ENCODE assay signal across 13 cellular contexts in the genomic region with DNA sequence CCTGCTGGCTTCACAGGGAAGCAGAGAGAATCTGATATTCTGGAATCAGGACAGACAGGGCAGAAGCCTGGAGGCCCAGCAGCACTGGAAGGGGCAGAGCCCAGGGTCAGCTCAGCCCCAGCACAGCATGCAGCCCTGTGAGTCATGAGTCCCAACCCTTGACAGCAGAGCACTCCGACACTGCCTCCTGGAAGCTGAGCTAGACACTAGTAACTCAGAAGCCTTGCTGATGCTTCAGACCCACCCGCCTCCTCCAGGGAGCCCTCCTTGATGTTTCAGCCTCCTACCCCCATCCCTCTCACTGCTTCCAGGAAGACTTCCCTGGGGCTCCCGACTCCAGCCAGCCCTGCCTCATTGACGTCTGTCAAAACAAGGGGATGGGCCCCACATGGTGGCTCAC. TPM values are rescaled to one million over a fixed set of nuclear protein-coding genes. Genes with fewer than 3 reads are reported as not detected.
DNase-seq lines count a peak whose midpoint lies in the region; ATAC-seq, FAIRE-seq and TF ChIP-seq lines count a peak whose summit lies in the region.
"Had no signal": no experiment of that assay in that cellular context is flagged by ENCODE, and none has a peak within 500 bp of the region (broad histone marks: within the 10 kb centered on the region; RNA-seq: fewer than 3 reads in every experiment).

No MANE protein-coding gene starts in this region.

- H3K79me2 ChIP-seq in H9 (ENCODE audit: insufficient read depth, low read length) (no peaks in the 10 kb centered on the region), PC-3 (ENCODE audit: low read length) (peaks cover 37% of the 10 kb centered on the region)

- TF ChIP-seq EP300 in A549 (IDR thresholded peaks at IDR 0.05): no peak

- no peaks in the 10 kb centered on the region for H3K79me1 ChIP-seq in H9 (ENCODE audit: insufficient read depth, low read depth, low read length, poor library complexity, severe bottlenecking)

- TF ChIP-seq POLR2A in A549 (IDR thresholded peaks at IDR 0.05; ENCODE audit: low read length): no peak
- TF ChIP-seq POLR2A in adrenal gland (IDR thresholded peaks at IDR 0.05): no peak

- 0 out of 2 replicates have a peak, but pooled peaks cover 2% of the 10 kb centered on the region for H3K27me3 Mint-ChIP-seq in H9 (ENCODE audit: low read depth)

- intact Hi-C loops in adrenal gland (cut with DNase I) (no loop called here), left colon (cut with DNase I, micrococcal nuclease) (no loop called here), PC-3 (cut with micrococcal nuclease) (no loop called here)

- no peaks in the 10 kb centered on the region for H3K9me2 ChIP-seq in PC-3 (replicated peaks; ENCODE audit: low read length)

- TF ChIP-seq CTCF in A549 (IDR thresholded peaks at IDR 0.05): no peak
- TF ChIP-seq CTCF in H9 (conservative IDR thresholded peaks at IDR 0.05): no peak
- no peak for TF ChIP-seq CTCF in adrenal gland (IDR thresholded peaks at IDR 0.05)
- no peak for TF ChIP-seq CTCF in PC-3 (conservative IDR thresholded peaks at IDR 0.05; ENCODE audit: low read depth, low read length)

- peaks cover 0 to 7% (median 1%) of the 10 kb centered on the region in 3 experiments; a peak in 4 of 7 replicates for H3K36me3 Mint-ChIP-seq in H9 (ENCODE audit: insufficient read depth in 1 of 3, low read depth in 3 of 3)

- H3T11ph ChIP-seq in H9 (ENCODE audit: low read length): no peak overlapping the region

- H2BK20ac ChIP-seq in H9 (ENCODE audit: low read depth, low read length, poor library complexity, severe bottlenecking): no peak overlapping the region

- H3K9ac ChIP-seq in H9 (ENCODE audit: extremely low read depth, insufficient read length, low read length) (no peak overlapping the region), PC-3 (ENCODE audit: low read length) (no peak overlapping the region)

- 41% methylated on average over 4 of the region's 4 CpGs for WGBS in A549 (ENCODE audit: missing lambda C conversion rate)
- no CpG with 5 or more reads among the region's 4 CpGs for WGBS in H9 (ENCODE audit: extremely low coverage, insufficient read length, low lambda C conversion rate)
- 51 to 79% (median 59%) methylated on average over 2 to 4 of the region's 4 CpGs for WGBS in adrenal gland, 4 donors

- peaks cover 13 to 32% of the 10 kb centered on the region in 2 experiments for H3K4me1 Mint-ChIP-seq in H9

- no peak overlapping the region for H4K5ac ChIP-seq in H9 (ENCODE audit: insufficient read length, low read depth, low read length)

- no peak overlapping the region for H3K4ac ChIP-seq in H9 (ENCODE audit: low read depth, low read length)

- H2AK5ac ChIP-seq in H9 (ENCODE audit: insufficient read length, low read length): no peak overlapping the region

- POLR2A ChIA-PET in A549 (lab: Yijun Ruan, JAX): no interaction called here
- POLR2A ChIA-PET in PC-3 (lab: Charles Lee; ENCODE audit: unreplicated experiment): no interaction called here

- H3K4me3 ChIP-seq in A549: no peak overlapping the region
- H3K4me3 ChIP-seq in adrenal gland: no peak overlapping the region
- no peak overlapping the region for H3K4me3 ChIP-seq in PC-3 (ENCODE audit: low read length)
- H3K4me3 ChIP-seq: uterus had no signal

- H2AFZ ChIP-seq in H9 (ENCODE audit: low read length): no peak overlapping the region
- H2AFZ ChIP-seq in PC-3 (ENCODE audit: low read length): no peak overlapping the region

- FAIRE-seq in A549 (lab: Jason Lieb, UNC): peak; percentile 85
- FAIRE-seq: islet of Langerhans had no signal

- H2BK120ac ChIP-seq in H9 (ENCODE audit: low read depth, low read length, poor library complexity, severe bottlenecking): no peak overlapping the region

- peak overlapping the region in 2 of 3 experiments; percentile 54 to 92; a peak in 2 of 7 replicates for H3K27ac Mint-ChIP-seq in H9

- H3K27ac ChIP-seq in A549: peak overlapping the region; percentile 22 to 89; a peak in 4 of 6 replicates
- no peak overlapping the region for H3K27ac ChIP-seq in H9 (ENCODE audit: insufficient read length, low read depth, low read length)
- peak overlapping the region in 3 of 5 donors; percentile 59 to 91 (median 91) for H3K27ac ChIP-seq in adrenal gland
- no peak overlapping the region for H3K27ac ChIP-seq in PC-3 (ENCODE audit: low read length)

- H3K4me2 ChIP-seq in A549 (peak overlapping the region; percentile 17; the same call in 1 of the 3 replicates), H9 (ENCODE audit: insufficient read depth, insufficient read length, low read length) (no peak overlapping the region), PC-3 (ENCODE audit: low read length) (no peak overlapping the region)

- no peak overlapping the region for H2BK5ac ChIP-seq in H9 (ENCODE audit: insufficient read length, low read length)

- DNase-seq in A549 (ENCODE audit: low read depth in 1 of 2, low spot score in 1 of 2) (peak; percentile 73 to 81), H9 (no peak), adrenal gland (peak; percentile 65 to 92 (median 79)), iPS-NIHi7 (ENCODE audit: extremely low spot score) (peak; percentile 58), left colon (no peak), left lobe of liver (ENCODE audit: low spot score) (no peak), PC-3 (no peak), cerebellar cortex (ENCODE audit: low spot score) (no peak)
- DNase-seq: activated CD4-positive, CD25-positive, alpha-beta regulatory T cell treated with anti-CD3 and anti-CD28 coated beads, Interleukin-2, amount 50 U/mL, for 72 hours; CD4-positive, CD25-positive, alpha-beta regulatory T cell; effector CD8-positive, alpha-beta T cell; uterus had no signal

- no peak overlapping the region for H3K23ac ChIP-seq in H9 (ENCODE audit: insufficient read length, low read depth, low read length)

- no peak overlapping the region; a peak in 1 of 5 replicates for H3K4me3 Mint-ChIP-seq in H9

- H3K9me3 Mint-ChIP-seq in H9: no peaks in the 10 kb centered on the region
- H3K9me3 Mint-ChIP-seq: CD4-positive, CD25-positive, alpha-beta regulatory T cell had no signal

- no TSS peak for BruUV-seq in PC-3 (replicated peaks; lab: Mats Ljungman, UMichigan)

- H2BK15ac ChIP-seq in H9 (ENCODE audit: low read depth, low read length): no peak overlapping the region

- H3K23me2 ChIP-seq in H9 (ENCODE audit: insufficient read length, low read depth, low read length, poor library complexity, severe bottlenecking): no peaks in the 10 kb centered on the region

- H3K9me3 ChIP-seq in A549 (no peaks in the 10 kb centered on the region), H9 (ENCODE audit: control insufficient read depth, low read depth, low read length) (no peaks in the 10 kb centered on the region), adrenal gland (replicated peaks in 1 of 3) (no peaks in the 10 kb centered on the region), PC-3 (ENCODE audit: low read length) (no peaks in the 10 kb centered on the region)
- H3K9me3 ChIP-seq: uterus had no signal

- no peak overlapping the region for H2BK12ac ChIP-seq in H9 (ENCODE audit: insufficient read length, low read depth, low read length)

- H4K20me1 ChIP-seq in H9 (ENCODE audit: control insufficient read depth, insufficient read depth, insufficient read length): no peaks in the 10 kb centered on the region
- H4K20me1 ChIP-seq in PC-3 (ENCODE audit: low read length): no peaks in the 10 kb centered on the region

- no peak overlapping the region for H4K91ac ChIP-seq in H9 (ENCODE audit: insufficient read length, low read depth, low read length)

- H3K4me1 ChIP-seq in A549: peaks cover 55% of the 10 kb centered on the region
- no peaks in the 10 kb centered on the region for H3K4me1 ChIP-seq in H9 (ENCODE audit: insufficient read depth, low read length)
- peaks cover 45 to 51% of the 10 kb centered on the region in 2 donors for H3K4me1 ChIP-seq in adrenal gland (replicated peaks in 1 of 2)
- peaks cover 37% of the 10 kb centered on the region for H3K4me1 ChIP-seq in PC-3 (ENCODE audit: insufficient read depth, low read length)

- ATAC-seq in A549: peak; percentile 54 to 73
- no peak for ATAC-seq in left colon
- ATAC-seq in left lobe of liver: no peak
- no peak for ATAC-seq in PC-3

- no peak overlapping the region for H4K8ac ChIP-seq in H9 (replicated peaks; ENCODE audit: insufficient read length, low read depth, low read length)

- TF ChIP-seq RAD21 in A549 (conservative IDR thresholded peaks at IDR 0.05 in 1 of 2, IDR thresholded peaks at IDR 0.05 in 1 of 2): no peak

- H3K36me3 ChIP-seq in adrenal gland (replicated peaks in 1 of 2): peaks cover 0 to 31% of the 10 kb centered on the region in 2 donors
- H3K36me3 ChIP-seq in PC-3 (ENCODE audit: low read depth, low read length): no peaks in the 10 kb centered on the region; the same call in 1 of the 2 replicates
- H3K36me3 ChIP-seq: uterus had no signal

- no peaks in the 10 kb centered on the region for H3K27me3 ChIP-seq in H9 (ENCODE audit: insufficient read depth, low read length)
- H3K27me3 ChIP-seq in adrenal gland: no peaks in the 10 kb centered on the region
- H3K27me3 ChIP-seq in PC-3 (ENCODE audit: low read length): no peaks in the 10 kb centered on the region
- H3K27me3 ChIP-seq: uterus had no signal

- no peak overlapping the region for H3K18ac ChIP-seq in H9 (ENCODE audit: insufficient read length, low read depth, low read length)

- no peak overlapping the region for H3K14ac ChIP-seq in H9 (ENCODE audit: insufficient read depth, low read length)

- CTCF ChIA-PET in A549 (lab: Yijun Ruan, JAX) (interaction anchor here (0.6 to 11.0 kb wide), 10 partner anchors 8 to 188 kb away, joined by 3 to 101 read pairs (median 3); a partner anchor contains a TSS), PC-3 (lab: Charles Lee) (no interaction called here)

- no peak overlapping the region for H3K56ac ChIP-seq in H9 (ENCODE audit: insufficient read length, low read depth, low read length)

- no peaks in the 10 kb centered on the region for H3F3A ChIP-seq in PC-3 (ENCODE audit: low read length, unreplicated experiment)

RNA-seq across cellular contexts. Expression of a gene that starts 6.9 kb away (rescaled TPM):
- polyA plus RNA-seq in A549 (2011; rRNA removed) (6.9 and 7.7 TPM in 2 replicates), A549 (2017; fragmentation: RNase III; extraction: RNeasy Plus Mini Kit Qiagen cat#74134 plus additional on column Dnase treatment) (12.6 to 15.3 TPM (median 14.8 TPM) in 3 replicates), adrenal gland (10 to 100 TPM in 2 of 3 donors, 1 to 10 TPM in 1; 6.9 to 28.2 (median 10.6) TPM)
- polyA plus RNA-seq in A549 (2012; cell fraction: cytosol; rRNA removed): 17.0 and 21.1 TPM in 2 replicates
- polyA plus RNA-seq in A549 (2012; cell fraction: nucleus; rRNA removed): 44.0 and 47.1 TPM in 2 replicates
- polyA minus RNA-seq in A549 (2011; rRNA and poly(A)+ RNA removed): 10.2 and 11.8 TPM in 2 replicates
- total RNA-seq in H9 (2021) (6.4 and 6.7 TPM in 2 replicates), adrenal gland (10 to 100 TPM in 6 of 8 donors, 1 to 10 TPM in 2; 6.0 to 17.9 (median 10.8) TPM), left colon (1 to 10 TPM; 5.0 to 6.3 TPM), left lobe of liver (0.35 TPM), PC-3 (2014; rRNA removed) (10.1 and 12.4 TPM in 2 replicates)

RNA-seq across cellular contexts. Expression of a gene that starts 30.3 kb away (rescaled TPM):
- polyA plus RNA-seq in A549 (2011; rRNA removed): 0.03 and 0.05 TPM in 2 replicates
- 0.03 and 0.04 TPM in 2 replicates for polyA plus RNA-seq in A549 (2012; cell fraction: cytosol; rRNA removed)
- 0.17 and 0.37 TPM in 2 replicates for polyA plus RNA-seq in A549 (2012; cell fraction: nucleus; rRNA removed)
- 0.09 to 0.13 TPM in 2 of 3 replicates, not detected in the other for polyA plus RNA-seq in A549 (2017; fragmentation: RNase III; extraction: RNeasy Plus Mini Kit Qiagen cat#74134 plus additional on column Dnase treatment)
- polyA minus RNA-seq in A549 (2011; rRNA and poly(A)+ RNA removed): 0.10 and 0.21 TPM in 2 replicates
- total RNA-seq in H9 (2021): 0.09 TPM in 1 of 2 replicates, not detected in the other
- total RNA-seq in adrenal gland: 1 to 10 TPM in 4 of 8 donors, under 1 TPM in 4; 0.42 to 2.1 (median 0.92) TPM
- 1 to 10 TPM in 2 of 3 donors, under 1 TPM in 1; 0.59 to 8.6 (median 3.3) TPM for polyA plus RNA-seq in adrenal gland
- total RNA-seq in left colon: 1 to 10 TPM; 2.8 to 5.9 TPM
- total RNA-seq in left lobe of liver: 0.13 TPM
- total RNA-seq in PC-3 (2014; rRNA removed): not detected in 2 replicates
- polyA plus RNA-seq: CD4-positive, CD25-positive, alpha-beta regulatory T cell had no signal

RNA-seq across cellular contexts. Expression of a gene that starts 39.9 kb away (rescaled TPM):
- 27.7 and 32.7 TPM in 2 replicates for polyA plus RNA-seq in A549 (2011; rRNA removed)
- 10.2 and 14.4 TPM in 2 replicates for polyA plus RNA-seq in A549 (2012; cell fraction: cytosol; rRNA removed)
- 10.1 and 19.4 TPM in 2 replicates for polyA plus RNA-seq in A549 (2012; cell fraction: nucleus; rRNA removed)
- polyA plus RNA-seq in A549 (2017; fragmentation: RNase III; extraction: RNeasy Plus Mini Kit Qiagen cat#74134 plus additional on column Dnase treatment): 36.2 to 37.0 TPM (median 36.6 TPM) in 3 replicates
- polyA minus RNA-seq in A549 (2011; rRNA and poly(A)+ RNA removed): 14.9 and 17.6 TPM in 2 replicates
- 43.0 and 45.7 TPM in 2 replicates for total RNA-seq in H9 (2021)
- 10 to 100 TPM; 11.0 to 30.3 (median 21.5) TPM for total RNA-seq in adrenal gland
- 10 to 100 TPM; 21.9 to 36.6 (median 22.8) TPM for polyA plus RNA-seq in adrenal gland
- total RNA-seq in left colon: 10 to 100 TPM; 35.9 to 42.5 TPM
- 11.5 TPM for total RNA-seq in left lobe of liver
- 17.3 and 21.0 TPM in 2 replicates for total RNA-seq in PC-3 (2014; rRNA removed)

Comparison
In these comparisons a context has a peak if more than half of its experiments do, and no peak if none do; other contexts are left out.
1. ATAC-seq: peak in A549 (2 of 2); none in left colon (single experiment), left lobe of liver (single experiment) and PC-3 (single experiment).
2. DNase-seq: peak in A549 (2 of 2), adrenal gland (7 of 7) and iPS-NIHi7 (single experiment); none in H9 (single experiment), left colon (0 of 2), left lobe of liver (single experiment), PC-3 (single experiment) and cerebellar cortex (single experiment).
3. H3K27ac ChIP-seq: peak in A549 (2 of 2) and adrenal gland (3 of 5); none in H9 (single experiment) and PC-3 (single experiment).